8 cellular contexts compared by ENCODE assay signal in the genomic region with DNA sequence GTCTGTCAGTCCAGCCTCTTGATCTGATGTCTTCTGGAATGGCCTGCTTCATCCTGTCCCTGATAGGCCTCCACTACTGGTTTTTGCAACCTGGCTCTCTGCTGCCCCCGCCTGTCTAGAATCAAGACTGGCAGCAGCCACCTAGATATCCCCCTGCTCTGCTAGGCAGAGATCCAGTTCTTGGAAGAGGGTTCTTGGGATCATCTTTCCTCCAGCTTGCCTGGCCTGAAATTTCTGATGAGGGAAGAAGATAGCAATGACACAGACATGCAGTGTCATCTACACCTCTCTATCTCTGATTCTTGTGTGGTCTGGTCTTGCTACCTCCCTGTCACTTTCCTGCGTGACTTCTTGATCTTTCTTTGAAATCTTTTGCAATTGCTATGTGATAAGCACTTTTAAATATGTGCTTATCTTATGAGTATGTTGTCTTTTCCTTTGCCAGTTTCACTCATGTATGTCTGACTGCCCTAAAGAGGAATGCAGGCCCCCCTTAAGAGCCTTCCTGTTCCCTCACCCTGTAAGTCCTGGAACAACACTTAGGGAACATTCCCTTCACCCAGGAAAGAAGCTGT. TPM values are rescaled to one million over a fixed set of nuclear protein-coding genes. Genes with fewer than 3 reads are reported as not detected.
A peak's percentile ranks its signal among the peaks of the same experiment; 100 is the strongest.
DNase-seq lines count a peak whose midpoint lies in the region; ATAC-seq and TF ChIP-seq lines count a peak whose summit lies in the region.

No MANE protein-coding gene starts in this region.

- peaks cover 45% of the 10 kb centered on the region for H3K36me3 Mint-ChIP-seq in activated CD4-positive, alpha-beta memory T cell treated with anti-CD3 and anti-CD28 coated beads, Interleukin-2, amount 10 ng/mL, durations not matched to agents 7 days and 5 days (ENCODE audit: low read depth)

- peak overlapping the region; percentile 84 for H3K27ac Mint-ChIP-seq in activated CD4-positive, alpha-beta memory T cell treated with anti-CD3 and anti-CD28 coated beads, Interleukin-2, amount 10 ng/mL, durations not matched to agents 7 days and 5 days

- DNase-seq in AG09309 (ENCODE audit: low read depth) (peak; percentile 25), GM19240 (ENCODE audit: insufficient read length, low spot score) (peak; percentile 75), NCI-H69 (lab: John Stamatoyannopoulos, UW) (peak; percentile 56), mesenteric fat pad (ENCODE audit: low spot score) (peak; percentile 89)
- DNase-seq in activated CD4-positive, alpha-beta memory T cell treated with anti-CD3 and anti-CD28 coated beads, Interleukin-2, amount 10 ng/mL, durations not matched to agents 7 days and 5 days, result peak; percentile 83
- peak; percentile 59 for DNase-seq in effector CD4-positive, alpha-beta T cell
- DNase-seq in stimulated activated CD8-positive, alpha-beta memory T cell treated with anti-CD3 and anti-CD28 coated beads, Interleukin-4, amount 100 ng/mL, for 48 hours, result peak; percentile 83

- no peak overlapping the region for H3K4me3 ChIP-seq in AG09309 (ENCODE audit: control insufficient read depth, low read depth, low read length)

- CTCF ChIA-PET in activated CD4-positive, alpha-beta memory T cell treated with anti-CD3 and anti-CD28 coated beads, Interleukin-2, amount 10 ng/mL, durations not matched to agents 7 days and 5 days (lab: Charles Lee), result interaction anchor here (0.5 to 6.9 kb wide), 20 partner anchors 10 to 224 kb away, joined by 3 to 61 read pairs (median 4); partner anchors contain the start of genes DDX28, DUS2 and NFATC3

- H3K9me3 Mint-ChIP-seq in activated CD4-positive, alpha-beta memory T cell treated with anti-CD3 and anti-CD28 coated beads, Interleukin-2, amount 10 ng/mL, durations not matched to agents 7 days and 5 days, result no peaks in the 10 kb centered on the region

- no peak for ATAC-seq in HG02763 (IDR thresholded peaks at IDR 0.05; ENCODE audit: unreplicated experiment)

- TF ChIP-seq CTCF in AG09309 (IDR thresholded peaks at IDR 0.05; ENCODE audit: control insufficient read depth, insufficient read depth, low read depth, low read length, missing control alignments), result peak; percentile 87

- H3K4me3 Mint-ChIP-seq in activated CD4-positive, alpha-beta memory T cell treated with anti-CD3 and anti-CD28 coated beads, Interleukin-2, amount 10 ng/mL, durations not matched to agents 7 days and 5 days, result no peak overlapping the region

- POLR2A ChIA-PET in activated CD4-positive, alpha-beta memory T cell treated with anti-CD3 and anti-CD28 coated beads, Interleukin-2, amount 10 ng/mL, durations not matched to agents 7 days and 5 days (lab: Charles Lee), result interaction anchor here (1.0 to 18.9 kb wide), 7 partner anchors 10 to 133 kb away, joined by 3 to 514 read pairs (median 4); partner anchors contain the start of genes CTRL, DDX28, DPEP2 and DUS2

- H3K4me1 Mint-ChIP-seq in activated CD4-positive, alpha-beta memory T cell treated with anti-CD3 and anti-CD28 coated beads, Interleukin-2, amount 10 ng/mL, durations not matched to agents 7 days and 5 days, result peaks cover 88% of the 10 kb centered on the region

- H3K27me3 Mint-ChIP-seq in activated CD4-positive, alpha-beta memory T cell treated with anti-CD3 and anti-CD28 coated beads, Interleukin-2, amount 10 ng/mL, durations not matched to agents 7 days and 5 days, result no peaks in the 10 kb centered on the region

RNA-seq across cellular contexts. Expression of gene NFATC3, which starts 20.3 kb away (rescaled TPM):
- total RNA-seq in activated CD4-positive, alpha-beta memory T cell treated with anti-CD3 and anti-CD28 coated beads, Interleukin-2, amount 10 ng/mL, durations not matched to agents 7 days and 5 days, result 100 to 1,000 TPM; 208 to 209 TPM
- total RNA-seq in mesenteric fat pad, result 38.2 TPM

RNA-seq across cellular contexts. Expression of gene DUS2, which starts 41.8 kb away (rescaled TPM):
- 10 to 100 TPM; 23.8 to 24.4 TPM for total RNA-seq in activated CD4-positive, alpha-beta memory T cell treated with anti-CD3 and anti-CD28 coated beads, Interleukin-2, amount 10 ng/mL, durations not matched to agents 7 days and 5 days
- total RNA-seq in mesenteric fat pad, result 17.4 TPM

RNA-seq across cellular contexts. Expression of gene DDX28, which starts 41.8 kb away (rescaled TPM):
- total RNA-seq in activated CD4-positive, alpha-beta memory T cell treated with anti-CD3 and anti-CD28 coated beads, Interleukin-2, amount 10 ng/mL, durations not matched to agents 7 days and 5 days, result 10 to 100 TPM; 11.6 to 12.3 TPM
- total RNA-seq in mesenteric fat pad, result 7.8 TPM

RNA-seq across cellular contexts. Expression of gene DPEP2NB, which starts 49.2 kb away (rescaled TPM):
- not detected for total RNA-seq in activated CD4-positive, alpha-beta memory T cell treated with anti-CD3 and anti-CD28 coated beads, Interleukin-2, amount 10 ng/mL, durations not matched to agents 7 days and 5 days
- total RNA-seq in mesenteric fat pad, result not detected

Comparison
In these comparisons a context has a peak if more than half of its experiments do, and no peak if none do; other contexts are left out.
1. DNase-seq: peak in every context shown above with its lines; median percentile 89 in mesenteric fat pad; 83 in activated CD4-positive, alpha-beta memory T cell treated with anti-CD3 and anti-CD28 coated beads, Interleukin-2, amount 10 ng/mL, durations not matched to agents 7 days and 5 days; 83 in stimulated activated CD8-positive, alpha-beta memory T cell treated with anti-CD3 and anti-CD28 coated beads, Interleukin-4, amount 100 ng/mL, for 48 hours; 75 in GM19240; 59 in effector CD4-positive, alpha-beta T cell; 56 in NCI-H69; 25 in AG09309.